24 cellular contexts compared by ENCODE assay signal in the genomic region with DNA sequence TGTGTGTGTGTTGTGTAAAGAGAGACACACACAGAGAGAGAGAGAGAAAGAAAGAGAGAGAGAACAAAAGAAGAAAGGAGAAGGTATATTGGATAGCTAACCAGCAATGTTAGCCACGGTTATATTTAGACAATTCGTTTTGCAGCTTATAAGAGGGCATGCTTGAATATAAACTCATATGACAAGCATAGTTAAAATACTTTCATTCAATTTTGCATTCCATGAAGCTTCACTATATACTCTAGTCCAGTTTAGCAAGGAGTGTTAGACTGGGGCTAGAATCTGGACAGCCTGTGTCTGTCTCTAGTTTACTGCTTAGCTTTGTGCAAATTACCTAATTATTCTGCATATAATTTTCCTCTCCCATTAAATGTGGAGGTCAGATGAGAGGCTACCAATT.
"Had no signal": no experiment of that assay in that cellular context is flagged by ENCODE, and none has a peak within 500 bp of the region (broad histone marks: within the 10 kb centered on the region; RNA-seq: fewer than 3 reads in every experiment).

No MANE protein-coding gene starts in this region.

- H3K9ac ChIP-seq: KMS-11 had no signal

- H3K27me3 ChIP-seq: breast epithelium, Peyer's patch had no signal

- H3K4me1 ChIP-seq: breast epithelium, Peyer's patch had no signal

- ATAC-seq: activated T-helper 17 cell treated with anti-CD3 and anti-CD28 coated beads, Interleukin-2, amount 50 U/mL, for 72 hours; WTC11 had no signal

- H3K36me3 ChIP-seq: breast epithelium, Peyer's patch had no signal

- H3K9me3 ChIP-seq: breast epithelium, Peyer's patch had no signal

- H3K4me3 ChIP-seq: breast epithelium, Peyer's patch had no signal

- DNase-seq: activated CD4-positive, alpha-beta memory T cell treated with anti-CD3 and anti-CD28 coated beads, Interleukin-2, amount 10 ng/mL, durations not matched to agents 7 days and 5 days; activated CD4-positive, alpha-beta T cell treated with anti-CD3 and anti-CD28 coated beads for 1 hour; activated CD4-positive, alpha-beta T cell treated with anti-CD3 and anti-CD28 coated beads, Interleukin-2, amount 50 U/mL, for 1 hour; activated gamma-delta T cell; activated naive CD4-positive, alpha-beta T cell treated with anti-CD3 and anti-CD28 coated beads, Interleukin-2, amount 50 U/mL, for 16 hours; activated naive CD8-positive, alpha-beta T cell treated with anti-CD3 and anti-CD28 coated beads, Interleukin-2, amount 10 ng/mL, durations not matched to agents 7 days and 5 days; activated T-cell treated with anti-CD3 and anti-CD28 coated beads for 4 hours; activated T-cell treated with anti-CD3 and anti-CD28 coated beads, Interleukin-2, amount 50 U/mL, for 48 hours; aorta; caudate nucleus; NCI-H1092; NCI-H1436; NCI-H187; NCI-H2081; NCI-H510A treated with DMSO at 0.1 percent for 48 hours; NCI-H69; NK-92 treated with Interleukin-12 subunit alpha and Interleukin-12 subunit beta, amount 100 ng/mL, for 24 hours; Peyer's patch; SHP77; T-helper 9 cell had no signal
